8 cellular contexts compared by ENCODE assay signal in the genomic region with DNA sequence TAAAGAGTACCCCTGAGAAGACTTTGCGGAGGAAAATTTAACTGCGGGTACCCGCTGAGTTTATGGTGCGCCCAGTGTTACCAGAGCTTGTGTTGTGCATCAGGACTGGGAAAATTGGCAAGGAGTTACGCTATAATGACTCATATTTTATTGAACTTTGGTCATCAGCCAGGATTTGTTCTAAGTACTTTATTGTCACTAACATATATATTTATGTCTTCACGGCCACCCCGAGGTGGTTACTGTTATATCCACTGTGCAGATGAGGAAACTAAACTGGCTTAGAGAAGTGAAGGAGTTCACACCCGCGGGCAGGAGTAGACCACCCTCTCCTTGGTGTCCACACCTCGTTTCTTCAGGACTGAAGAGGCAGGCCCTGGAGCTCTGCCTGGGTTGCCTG. TPM values are rescaled to one million over a fixed set of nuclear protein-coding genes. Genes with fewer than 3 reads are reported as not detected.
DNase-seq lines count a peak whose midpoint lies in the region; ATAC-seq, FAIRE-seq and TF ChIP-seq lines count a peak whose summit lies in the region.

No MANE protein-coding gene starts in this region.

- TF ChIP-seq EP300 in esophagus muscularis mucosa (IDR thresholded peaks at IDR 0.05), result no peak

- TF ChIP-seq POLR2A in H54 (IDR thresholded peaks at IDR 0.05; ENCODE audit: low read depth, low read length) (no peak), esophagus muscularis mucosa (IDR thresholded peaks at IDR 0.05; ENCODE audit: low read depth) (no peak)

- TF ChIP-seq CTCF in esophagus muscularis mucosa (IDR thresholded peaks at IDR 0.05), result no peak

- no peak overlapping the region for H2BK12ac ChIP-seq in neuronal stem cell (ENCODE audit: low read length)

- H3K4me3 Mint-ChIP-seq in T-helper 17 cell, result peak overlapping the region; percentile 87

- no peak overlapping the region for H2BK120ac ChIP-seq in neuronal stem cell (ENCODE audit: low read depth, low read length)

- H2BK15ac ChIP-seq in neuronal stem cell (ENCODE audit: low read length), result no peak overlapping the region

- H3K36me3 ChIP-seq in ACC112 (ENCODE audit: insufficient read depth, low read length), result no peaks in the 10 kb centered on the region
- peaks cover 0 to 20% (median 12%) of the 10 kb centered on the region in 4 donors for H3K36me3 ChIP-seq in esophagus muscularis mucosa
- H3K36me3 ChIP-seq in neuronal stem cell (replicated peaks in 1 of 2; ENCODE audit: control insufficient read depth in 2 of 2, insufficient read depth in 2 of 2, low read length in 2 of 2), result no peaks in the 10 kb centered on the region

- peaks cover 21% of the 10 kb centered on the region for H3K4me1 Mint-ChIP-seq in T-helper 17 cell

- H3K9ac ChIP-seq in neuronal stem cell (ENCODE audit: low read depth, low read length, poor library complexity), result no peak overlapping the region

- H3K27ac Mint-ChIP-seq in T-helper 17 cell, result peak overlapping the region; percentile 85

- no peak overlapping the region for H4K8ac ChIP-seq in neuronal stem cell (ENCODE audit: low read depth, low read length)

- H3K9me3 ChIP-seq in T-helper 17 cell (ENCODE audit: control insufficient read depth, low read length, poor library complexity, severe bottlenecking), result no peaks in the 10 kb centered on the region
- H3K9me3 ChIP-seq in esophagus muscularis mucosa, result no peaks in the 10 kb centered on the region
- H3K9me3 ChIP-seq in neuronal stem cell (replicated peaks in 1 of 2; ENCODE audit: control insufficient read depth in 2 of 2, insufficient read depth in 1 of 2, low read depth in 1 of 2, low read length in 2 of 2), result no peaks in the 10 kb centered on the region

- 9% methylated on average over 9 of the region's 10 CpGs for WGBS in esophagus muscularis mucosa
- WGBS in neuronal stem cell (ENCODE audit: extremely low coverage in 2 of 2, insufficient read length in 2 of 2, insufficient replicate concordance in 1 of 2), 2 donors, result no CpG with 5 or more reads among the region's 10 CpGs

- H3K79me1 ChIP-seq in neuronal stem cell (ENCODE audit: low read depth, low read length), result no peaks in the 10 kb centered on the region

- intact Hi-C loops in esophagus muscularis mucosa (cut with DNase I), result no loop called here

- peaks cover 8% of the 10 kb centered on the region for H3K36me3 Mint-ChIP-seq in T-helper 17 cell (ENCODE audit: low read depth)

- H3K4me3 ChIP-seq in ACC112 (ENCODE audit: low read depth, low read length), result peak overlapping the region; percentile 92
- H3K4me3 ChIP-seq in esophagus muscularis mucosa, result peak overlapping the region; percentile 68 to 91 (median 77)
- peak overlapping the region in 1 of 2 donors; percentile 80 for H3K4me3 ChIP-seq in neuronal stem cell (ENCODE audit: low read length in 2 of 2)

- peak; percentile 50 for FAIRE-seq in H54 (lab: Jason Lieb, UNC)

- peak overlapping the region; percentile 65 for H3K4me2 ChIP-seq in neuronal stem cell (ENCODE audit: insufficient read depth, low read length, poor library complexity, severe bottlenecking)

- peak overlapping the region; percentile 92 for H2AFZ ChIP-seq in ACC112 (ENCODE audit: low read length, unreplicated experiment)
- H2AFZ ChIP-seq in neuronal stem cell (ENCODE audit: low read length), result peak overlapping the region; percentile 68

- H3K4me1 ChIP-seq in ACC112 (ENCODE audit: control insufficient read depth, insufficient read depth, low read length, unreplicated experiment) (peaks cover 13% of the 10 kb centered on the region), esophagus muscularis mucosa (peaks cover 10 to 37% (median 22%) of the 10 kb centered on the region in 4 donors), neuronal stem cell (ENCODE audit: control insufficient read depth in 2 of 2, insufficient read depth in 1 of 2, low read depth in 1 of 2, low read length in 2 of 2) (peaks cover 0 to 10% of the 10 kb centered on the region in 2 donors)

- H3K4ac ChIP-seq in neuronal stem cell (ENCODE audit: low read length), result no peak overlapping the region

- no peak overlapping the region for H3K14ac ChIP-seq in neuronal stem cell (ENCODE audit: low read length)

- no peak overlapping the region for H4K91ac ChIP-seq in neuronal stem cell (ENCODE audit: low read depth, low read length, poor library complexity)

- H3K27ac ChIP-seq in ACC112 (ENCODE audit: low read depth, low read length) (peak overlapping the region; percentile 87), esophagus muscularis mucosa (replicated peaks in 1 of 4) (peak overlapping the region; percentile 91 to 96 (median 94)), neuronal stem cell (replicated peaks; ENCODE audit: low read length) (no peak overlapping the region)

- H3K79me2 ChIP-seq in ACC112 (ENCODE audit: control insufficient read depth, insufficient read depth, low read length, unreplicated experiment), result no peaks in the 10 kb centered on the region

- ATAC-seq in T-helper 17 cell (no peak), GM21786 (IDR thresholded peaks at IDR 0.05; ENCODE audit: unreplicated experiment) (no peak)

- DNase-seq in H54 (ENCODE audit: insufficient read length, low spot score), result peak; percentile 55
- DNase-seq in T-helper 17 cell, result no peak
- no peak for DNase-seq in esophagus muscularis mucosa (ENCODE audit: extremely low spot score)
- no peak for DNase-seq in neuronal stem cell (ENCODE audit: low spot score)
- DNase-seq in NCI-H2171 (lab: John Stamatoyannopoulos, UW), result no peak
- DNase-seq in GM19240 (ENCODE audit: insufficient read length, low spot score), result no peak

- H2AK5ac ChIP-seq in neuronal stem cell (ENCODE audit: low read depth, low read length), result no peak overlapping the region

- H3K27me3 ChIP-seq in ACC112 (ENCODE audit: insufficient read depth, low read length) (no peaks in the 10 kb centered on the region), esophagus muscularis mucosa (no peaks in the 10 kb centered on the region), neuronal stem cell (ENCODE audit: control insufficient read depth in 3 of 3, insufficient read depth in 3 of 3, low read depth in 1 of 3, low read length in 3 of 3) (peaks cover 0 to 59% (median 0%) of the 10 kb centered on the region in 3 experiments)

- peak overlapping the region; percentile 49 for H2BK5ac ChIP-seq in neuronal stem cell (ENCODE audit: low read length)

- peak overlapping the region; percentile 98 for H3K18ac ChIP-seq in neuronal stem cell (ENCODE audit: low read length)

- no peak overlapping the region for H3K23ac ChIP-seq in neuronal stem cell (ENCODE audit: low read depth, low read length, poor library complexity)

- H3K27me3 Mint-ChIP-seq in T-helper 17 cell, result no peaks in the 10 kb centered on the region

RNA-seq across cellular contexts. Expression of a gene that starts 0.7 kb away (rescaled TPM):
- 10 to 100 TPM; 22.2 to 22.6 TPM for total RNA-seq in T-helper 17 cell
- total RNA-seq in esophagus muscularis mucosa, result 10 to 100 TPM in 2 of 4 donors, 1 to 10 TPM in 2; 8.0 to 19.1 (median 13.5) TPM
- 3.2 TPM for polyA plus RNA-seq in neuronal stem cell (2013, experiment 1 of 2)
- polyA plus RNA-seq in neuronal stem cell (2013, experiment 2 of 2), result 3.4 TPM

RNA-seq across cellular contexts. Expression of a gene that starts 19.0 kb away (rescaled TPM):
- total RNA-seq in T-helper 17 cell (under 1 TPM; 0.15 to 0.78 TPM), esophagus muscularis mucosa (not detected)
- not detected for polyA plus RNA-seq in neuronal stem cell (2013, experiment 1 of 2)
- polyA plus RNA-seq in neuronal stem cell (2013, experiment 2 of 2), result not detected

RNA-seq across cellular contexts. Expression of a gene that starts 28.7 kb away (rescaled TPM):
- total RNA-seq in T-helper 17 cell, result 10 to 100 TPM; 23.6 to 28.0 TPM
- total RNA-seq in esophagus muscularis mucosa, result 10 to 100 TPM; 47.8 to 80.4 (median 68.0) TPM
- 36.4 TPM for polyA plus RNA-seq in neuronal stem cell (2013, experiment 1 of 2)
- polyA plus RNA-seq in neuronal stem cell (2013, experiment 2 of 2), result 35.5 TPM
